In the genomic region with DNA sequence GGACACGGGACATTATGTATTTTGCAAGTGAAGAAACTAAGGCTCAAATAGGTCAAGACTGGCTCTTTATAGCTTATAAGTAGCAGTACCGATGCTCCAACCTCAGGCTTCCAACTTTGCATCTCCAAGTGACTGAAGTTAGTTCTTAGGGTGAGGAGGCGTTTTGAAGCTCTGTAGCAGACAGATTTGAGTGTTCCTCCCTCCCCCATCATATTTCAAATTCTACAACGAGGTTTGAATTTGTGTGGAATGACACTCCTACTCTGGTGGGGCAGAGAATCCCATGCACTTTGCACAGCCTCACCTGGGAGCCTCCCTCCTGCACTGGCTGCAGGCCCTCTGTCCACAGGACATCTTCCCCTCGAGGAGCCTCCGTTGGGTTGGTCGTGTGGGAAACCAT, we compare ENCODE assay signal across 19 cellular contexts.
"Had no signal": no experiment of that assay in that cellular context is flagged by ENCODE, and none has a peak within 500 bp of the region (broad histone marks: within the 10 kb centered on the region; RNA-seq: fewer than 3 reads in every experiment).

No MANE protein-coding gene starts in this region.

- H3K36me3 ChIP-seq: colonic mucosa, esophagus muscularis mucosa, gastroesophageal sphincter, heart right ventricle, left lung, lower lobe of right lung had no signal

- H3K36me3 Mint-ChIP-seq: mesothelial cell of epicardium had no signal

- H3K27ac ChIP-seq: colonic mucosa, dorsolateral prefrontal cortex, epithelial cell of prostate, esophagus muscularis mucosa, foreskin keratinocyte, gastroesophageal sphincter, heart right ventricle, left lung, lower lobe of right lung had no signal

- H3K4me3 Mint-ChIP-seq: effector memory CD8-positive, alpha-beta T cell; endodermal cell; mesothelial cell of epicardium had no signal

- H3K4me3 ChIP-seq: colonic mucosa, dorsolateral prefrontal cortex, esophagus muscularis mucosa, gastroesophageal sphincter, heart right ventricle, left lung, lower lobe of right lung, mucosa of descending colon had no signal

- H3K4me1 ChIP-seq: colonic mucosa, esophagus muscularis mucosa, gastroesophageal sphincter, left lung, lower lobe of right lung had no signal

- ATAC-seq: effector memory CD8-positive, alpha-beta T cell; foreskin keratinocyte; gastroesophageal sphincter; heart right ventricle; left cardiac atrium; left lung; left ventricle myocardium superior; lower lobe of right lung had no signal

- DNase-seq: cerebellar nuclear complex; colonic mucosa; dermis blood vessel endothelial cell; dorsolateral prefrontal cortex; effector CD8-positive, alpha-beta T cell; effector memory CD8-positive, alpha-beta T cell; endodermal cell; foreskin keratinocyte; heart right ventricle; hippocampal formation; left cardiac atrium; left lung; left ventricle myocardium superior; lower lobe of right lung; mucosa of descending colon had no signal

- H3K9me3 ChIP-seq: colonic mucosa, esophagus muscularis mucosa, gastroesophageal sphincter, heart right ventricle, left lung, lower lobe of right lung, mucosa of descending colon had no signal

- H3K9me3 Mint-ChIP-seq: effector memory CD8-positive, alpha-beta T cell; endodermal cell; mesothelial cell of epicardium had no signal

- H3K27ac Mint-ChIP-seq: effector memory CD8-positive, alpha-beta T cell; endodermal cell; mesothelial cell of epicardium had no signal

- H3K27me3 ChIP-seq: colonic mucosa, esophagus muscularis mucosa, foreskin keratinocyte, left lung had no signal
